In the genomic region with DNA sequence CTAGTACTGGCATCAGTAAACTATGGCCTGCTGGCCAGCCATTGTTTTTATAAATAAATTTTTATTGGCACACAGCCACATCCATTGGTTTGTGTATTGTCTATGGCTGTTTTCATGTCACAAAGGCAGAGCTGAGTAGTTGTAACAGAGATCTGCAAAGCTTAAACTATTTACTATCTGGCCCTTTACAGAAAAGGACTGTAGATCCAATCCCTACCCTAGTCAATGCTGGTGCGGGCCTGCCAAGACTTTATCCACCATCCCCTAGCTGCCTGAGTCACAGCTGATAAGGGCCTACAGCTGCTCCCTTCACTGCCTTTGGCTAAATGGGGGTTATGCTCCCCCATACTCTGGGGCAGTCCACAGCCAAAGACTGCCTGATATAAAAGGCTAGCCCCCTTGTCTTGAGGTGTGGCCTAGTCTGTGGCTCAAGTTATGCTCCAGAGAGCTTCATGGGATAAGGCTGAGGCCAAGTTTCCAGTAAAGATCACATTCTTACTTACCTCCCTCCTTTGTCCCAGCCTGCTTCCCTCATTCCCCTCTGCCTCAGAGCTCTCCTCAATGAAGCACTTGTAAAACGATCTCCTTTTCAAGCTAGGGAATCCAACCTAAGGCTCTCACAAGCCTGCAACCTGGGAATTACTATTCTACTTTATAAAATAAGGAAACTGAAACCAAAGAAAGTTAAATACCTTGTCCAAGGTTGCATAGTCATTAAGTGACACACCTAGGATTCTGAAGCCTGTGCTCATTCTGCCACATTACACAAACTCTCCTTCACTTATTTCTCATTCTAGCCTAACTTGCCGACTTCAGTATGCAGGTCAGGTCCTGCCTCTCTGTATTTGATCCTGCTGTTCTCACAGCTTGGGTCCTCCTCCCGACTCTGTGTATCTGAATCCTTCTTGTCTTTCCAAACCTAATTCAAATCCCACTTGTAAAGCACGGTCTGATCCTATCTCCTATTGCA, we compare ENCODE assay signal across 14 cellular contexts. TPM values are rescaled to one million over a fixed set of nuclear protein-coding genes. Genes with fewer than 3 reads are reported as not detected.
A peak's percentile ranks its signal among the peaks of the same experiment; 100 is the strongest.
DNase-seq lines count a peak whose midpoint lies in the region; ATAC-seq and TF ChIP-seq lines count a peak whose summit lies in the region.
"Had no signal": no experiment of that assay in that cellular context is flagged by ENCODE, and none has a peak within 500 bp of the region (broad histone marks: within the 10 kb centered on the region; RNA-seq: fewer than 3 reads in every experiment).

No MANE protein-coding gene starts in this region.

- H3K27ac ChIP-seq in SJCRH30, result peak overlapping the region; percentile 63
- peak overlapping the region; percentile 55 for H3K27ac ChIP-seq in epithelial cell of prostate
- H3K27ac ChIP-seq in lower lobe of right lung, result peak overlapping the region; percentile 24
- peak overlapping the region; percentile 6 for H3K27ac ChIP-seq in urinary bladder (ENCODE audit: low read depth)
- H3K27ac ChIP-seq: gastroesophageal sphincter had no signal

- TF ChIP-seq CTCF in lower lobe of right lung (IDR thresholded peaks at IDR 0.05), result no peak

- DNase-seq in SJCRH30, result peak; percentile 74 to 80
- DNase-seq in epithelial cell of prostate (ENCODE audit: low read depth, low spot score), result no peak
- no peak for DNase-seq in lower lobe of right lung
- DNase-seq in H7, result no peak
- DNase-seq in SHP77 (lab: John Stamatoyannopoulos, UW), result no peak
- no peak for DNase-seq in hippocampal formation (lab: John Stamatoyannopoulos, UW)
- DNase-seq: activated CD4-positive, alpha-beta T cell treated with anti-CD3 and anti-CD28 coated beads for 48 hours; activated effector memory CD4-positive, alpha-beta T cell treated with anti-CD3 and anti-CD28 coated beads, Interleukin-2, amount 50 U/mL, for 16 hours; Caco-2; NCI-H187 had no signal

- no peaks in the 10 kb centered on the region for H3K36me3 ChIP-seq in SJCRH30
- no peaks in the 10 kb centered on the region for H3K36me3 ChIP-seq in lower lobe of right lung
- no peaks in the 10 kb centered on the region for H3K36me3 ChIP-seq in urinary bladder (ENCODE audit: insufficient read depth)
- H3K36me3 ChIP-seq in H7 (replicated peaks; ENCODE audit: control insufficient read depth, insufficient read depth, low read length), result no peaks in the 10 kb centered on the region
- H3K36me3 ChIP-seq: gastroesophageal sphincter had no signal

- WGBS in urinary bladder, result 37% methylated on average over 5 of the region's 5 CpGs

- no peaks in the 10 kb centered on the region for H3K27me3 ChIP-seq in SJCRH30
- no peaks in the 10 kb centered on the region for H3K27me3 ChIP-seq in lower lobe of right lung (ENCODE audit: low read depth)
- no peaks in the 10 kb centered on the region for H3K27me3 ChIP-seq in H7 (ENCODE audit: control insufficient read depth, insufficient read depth, low read length)
- H3K27me3 ChIP-seq: gastroesophageal sphincter had no signal

- H3K4me1 ChIP-seq in SJCRH30 (peaks cover 37% of the 10 kb centered on the region), lower lobe of right lung (peaks cover 6% of the 10 kb centered on the region), urinary bladder (ENCODE audit: insufficient read depth) (no peaks in the 10 kb centered on the region)
- H3K4me1 ChIP-seq: Caco-2, gastroesophageal sphincter had no signal

- H3K4me3 ChIP-seq in SJCRH30, result no peak overlapping the region
- H3K4me3 ChIP-seq in lower lobe of right lung, result no peak overlapping the region
- no peak overlapping the region for H3K4me3 ChIP-seq in urinary bladder (ENCODE audit: low read depth, low read length)
- H3K4me3 ChIP-seq in H7 (ENCODE audit: insufficient read depth, low read depth, low read length), result no peak overlapping the region
- H3K4me3 ChIP-seq: gastroesophageal sphincter had no signal

- intact Hi-C loops in lower lobe of right lung (cut with DNase I), result no loop called here

- H3K9me3 ChIP-seq in SJCRH30 (replicated peaks), result no peaks in the 10 kb centered on the region
- no peaks in the 10 kb centered on the region for H3K9me3 ChIP-seq in lower lobe of right lung
- H3K9me3 ChIP-seq: Caco-2, gastroesophageal sphincter had no signal

- ATAC-seq in lower lobe of right lung, result peak in 1 of 2 donors; percentile 62
- ATAC-seq: gastroesophageal sphincter had no signal

RNA-seq across cellular contexts. Expression of a gene that starts 20.7 kb away (rescaled TPM):
- 0.20 and 0.28 TPM in 2 replicates for total RNA-seq in SJCRH30 (2014; rRNA removed; shearing (Covaris generic))
- total RNA-seq in lower lobe of right lung, result 2.6 TPM
- 2.1 TPM for total RNA-seq in urinary bladder
- polyA plus RNA-seq in urinary bladder, result 0.37 TPM
- total RNA-seq in H7 (2014; rRNA removed; shearing (Covaris generic)), result 0.44 and 0.45 TPM in 2 replicates
- total RNA-seq: chondrocyte had no signal
- polyA plus RNA-seq: IgD-negative memory B cell had no signal

Comparison
In these comparisons a context has a peak if more than half of its experiments do, and no peak if none do; other contexts are left out.
1. DNase-seq: peak in SJCRH30 (2 of 2); none in epithelial cell of prostate (single experiment), lower lobe of right lung (single experiment), H7 (single experiment), SHP77 (0 of 2) and hippocampal formation (0 of 2).
2. H3K27ac ChIP-seq: peak in every context shown above with its lines; median percentile 63 in SJCRH30; 55 in epithelial cell of prostate; 24 in lower lobe of right lung; 6 in urinary bladder.